ENCODE assay signal across 13 cellular contexts in the genomic region with DNA sequence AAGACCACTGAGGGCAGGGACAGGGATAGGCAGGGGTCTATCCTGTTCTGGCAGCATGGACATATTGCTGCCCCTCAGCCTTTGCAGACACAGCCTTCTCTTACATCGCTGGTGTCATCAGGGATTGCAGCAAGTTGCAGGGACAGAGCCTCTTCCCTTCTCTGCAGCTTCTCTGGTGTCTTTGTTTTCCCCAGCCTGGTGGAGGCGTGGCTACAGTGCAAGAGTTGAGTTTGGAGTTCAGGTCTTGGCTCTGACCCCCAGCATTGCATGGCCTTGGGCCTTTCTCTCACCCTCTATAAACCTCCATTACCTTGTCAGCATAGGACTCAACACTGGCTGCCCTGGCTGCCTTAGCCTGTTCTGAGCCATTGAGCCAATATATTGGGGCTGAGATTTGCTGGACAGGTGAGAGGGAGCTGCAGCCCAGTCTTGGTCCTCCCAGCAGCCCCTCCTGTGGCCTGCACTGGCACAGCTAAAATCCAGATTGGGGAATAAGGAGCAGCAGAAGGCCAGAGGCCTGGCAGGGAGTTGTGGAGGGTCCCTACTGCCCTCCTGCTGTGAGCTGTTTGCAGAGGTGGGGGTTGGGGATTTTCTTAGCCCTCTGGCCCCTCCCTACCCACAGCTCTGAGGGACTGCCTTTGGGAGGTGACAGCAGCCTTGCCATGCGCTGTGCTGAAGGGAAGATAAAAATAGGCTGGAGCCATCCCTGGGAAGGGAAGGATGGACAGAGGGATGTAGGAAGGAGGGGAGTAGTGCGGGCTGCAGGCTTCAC. TPM values are rescaled to one million over a fixed set of nuclear protein-coding genes. Genes with fewer than 3 reads are reported as not detected.
DNase-seq lines count a peak whose midpoint lies in the region; ATAC-seq, FAIRE-seq and TF ChIP-seq lines count a peak whose summit lies in the region.
"Had no signal": no experiment of that assay in that cellular context is flagged by ENCODE, and none has a peak within 500 bp of the region (broad histone marks: within the 10 kb centered on the region; RNA-seq: fewer than 3 reads in every experiment).

No MANE protein-coding gene starts in this region.

- TF ChIP-seq CTCF in D721Med (IDR thresholded peaks at IDR 0.05; ENCODE audit: insufficient read depth, missing control alignments) = no peak

- peaks cover 7% of the 10 kb centered on the region for H3K36me3 Mint-ChIP-seq in IgD-negative memory B cell

- peak overlapping the region; percentile 47 to 96 (median 59) for H3K27ac Mint-ChIP-seq in IgD-negative memory B cell
- H3K27ac Mint-ChIP-seq: type B pancreatic cell had no signal

- H3K27me3 ChIP-seq in H7 (ENCODE audit: control insufficient read depth, insufficient read depth, low read length) (no peaks in the 10 kb centered on the region), iPS-15b (ENCODE audit: control insufficient read depth, insufficient read depth, low read length) (no peaks in the 10 kb centered on the region)

- DNase-seq in H7 (peak; percentile 78), D721Med (ENCODE audit: insufficient read length, low spot score) (no peak), retina (no peak)
- DNase-seq in activated CD4-positive, alpha-beta T cell treated with anti-CD3 and anti-CD28 coated beads for 4 hours = no peak
- DNase-seq: amniotic stem cell, COR-L47, NCI-H146 had no signal

- ATAC-seq in GM18867 (IDR thresholded peaks at IDR 0.05; ENCODE audit: unreplicated experiment) (peak; percentile 1), GM18861 (IDR thresholded peaks at IDR 0.05; ENCODE audit: unreplicated experiment) (no peak)

- no peaks in the 10 kb centered on the region for H3K9me3 Mint-ChIP-seq in IgD-negative memory B cell
- H3K9me3 Mint-ChIP-seq: type B pancreatic cell had no signal

- peaks cover 6% of the 10 kb centered on the region for H3K4me1 ChIP-seq in iPS-15b (ENCODE audit: control insufficient read depth, insufficient read depth, low read length)

- no peak for FAIRE-seq in D721Med (lab: Jason Lieb, UNC)
- FAIRE-seq: islet of Langerhans had no signal

- H3K9ac ChIP-seq in iPS-15b (ENCODE audit: low read depth, low read length) = peak overlapping the region; percentile 24

- H3K4me3 Mint-ChIP-seq in IgD-negative memory B cell = peak overlapping the region; percentile 47 to 97 (median 84)
- H3K4me3 Mint-ChIP-seq: type B pancreatic cell had no signal

- H3K27me3 Mint-ChIP-seq in IgD-negative memory B cell = peaks cover 1% of the 10 kb centered on the region
- H3K27me3 Mint-ChIP-seq: type B pancreatic cell had no signal

- H3K9me3 ChIP-seq in iPS-15b (ENCODE audit: control insufficient read depth, insufficient read depth, low read length) = no peaks in the 10 kb centered on the region

- no peak overlapping the region for H3K4me3 ChIP-seq in H7 (ENCODE audit: insufficient read depth, low read depth, low read length)
- no peak overlapping the region for H3K4me3 ChIP-seq in iPS-15b (ENCODE audit: low read depth, low read length)

- H3K36me3 ChIP-seq in H7 (replicated peaks; ENCODE audit: control insufficient read depth, insufficient read depth, low read length) = no peaks in the 10 kb centered on the region; the same call in 1 of the 2 replicates
- peaks cover 3% of the 10 kb centered on the region for H3K36me3 ChIP-seq in iPS-15b (ENCODE audit: control insufficient read depth, insufficient read depth, low read length)

- H3K4me1 Mint-ChIP-seq in IgD-negative memory B cell = peaks cover 51 to 74% (median 71%) of the 10 kb centered on the region in 3 donors

RNA-seq across cellular contexts. Expression of a gene that starts 22.8 kb away (rescaled TPM):
- total RNA-seq in H7 (2014; rRNA removed; shearing (Covaris generic)) = 7.3 and 8.7 TPM in 2 replicates
- polyA plus RNA-seq in IgD-negative memory B cell = 31.8 TPM

RNA-seq across cellular contexts. Expression of a gene that starts 39.5 kb away (rescaled TPM):
- total RNA-seq in H7 (2014; rRNA removed; shearing (Covaris generic)) = 0.11 and 0.17 TPM in 2 replicates
- polyA plus RNA-seq in IgD-negative memory B cell = 2.9 TPM
